Comparison of ENCODE assay signal across 9 cellular contexts in genomic region chr11:6626971-6627761, GRCh38. TPM values are rescaled to one million over a fixed set of nuclear protein-coding genes. Genes with fewer than 3 reads are reported as not detected.
DNase-seq lines count a peak whose midpoint lies in the region; ATAC-seq and TF ChIP-seq lines count a peak whose summit lies in the region.
"Had no signal": no experiment of that assay in that cellular context is flagged by ENCODE, and none has a peak within 500 bp of the region (broad histone marks: within the 10 kb centered on the region; RNA-seq: fewer than 3 reads in every experiment).

No MANE protein-coding gene starts in this region.

- POLR2A ChIA-PET in activated CD4-positive, alpha-beta T cell treated with anti-CD3 and anti-CD28 coated beads for 36 hours (lab: Charles Lee): interaction anchor here (0.6 kb wide), 1 partner anchor 38 kb away, joined by 3 read pairs; no protein-coding TSS in a partner anchor

- no peaks in the 10 kb centered on the region for H4K20me1 ChIP-seq in OCI-LY1 (ENCODE audit: insufficient read depth, low read length)

- H2AFZ ChIP-seq in OCI-LY1 (ENCODE audit: low read length): no peak overlapping the region

- no peak for DNase-seq in activated CD4-positive, alpha-beta T cell treated with anti-CD3 and anti-CD28 coated beads for 36 hours
- DNase-seq in activated CD4-positive, alpha-beta T cell treated with anti-CD3 and anti-CD28 coated beads for 1 hour: no peak
- DNase-seq in endothelial cell (ENCODE audit: low spot score) (no peak), pons (ENCODE audit: low spot score) (peak; percentile 64), cerebellar nuclear complex (lab: John Stamatoyannopoulos, UW) (no peak)

- H3F3A ChIP-seq in OCI-LY1 (ENCODE audit: insufficient read depth, low read length): no peaks in the 10 kb centered on the region

- no peaks in the 10 kb centered on the region for H3K27me3 Mint-ChIP-seq in activated CD4-positive, alpha-beta T cell treated with anti-CD3 and anti-CD28 coated beads for 36 hours
- peaks cover 16% of the 10 kb centered on the region for H3K27me3 Mint-ChIP-seq in endothelial cell (ENCODE audit: unreplicated experiment)

- no peak overlapping the region for H3K27ac ChIP-seq in OCI-LY1 (ENCODE audit: low read depth, low read length, poor library complexity, severe bottlenecking)
- H3K27ac ChIP-seq: ascending aorta had no signal

- H3K4me3 Mint-ChIP-seq in activated CD4-positive, alpha-beta T cell treated with anti-CD3 and anti-CD28 coated beads for 36 hours: no peak overlapping the region
- H3K4me3 Mint-ChIP-seq in endothelial cell (ENCODE audit: unreplicated experiment): peak overlapping the region; percentile 35

- intact Hi-C loops in activated CD4-positive, alpha-beta T cell treated with anti-CD3 and anti-CD28 coated beads for 36 hours (cut with DNase I, micrococcal nuclease): no loop called here

- H3K36me3 Mint-ChIP-seq in activated CD4-positive, alpha-beta T cell treated with anti-CD3 and anti-CD28 coated beads for 36 hours (ENCODE audit: low read depth): no peaks in the 10 kb centered on the region
- H3K36me3 Mint-ChIP-seq in endothelial cell (ENCODE audit: low read depth, unreplicated experiment): peaks cover 52% of the 10 kb centered on the region

- H3K9me3 ChIP-seq in OCI-LY1 (ENCODE audit: low read length): no peaks in the 10 kb centered on the region
- H3K9me3 ChIP-seq: ascending aorta had no signal

- no peak for TF ChIP-seq CTCF in OCI-LY1 (IDR thresholded peaks at IDR 0.05; ENCODE audit: low read length)
- no peak for TF ChIP-seq CTCF in endothelial cell (IDR thresholded peaks at IDR 0.05; ENCODE audit: unreplicated experiment)

- no peak for ATAC-seq in activated CD4-positive, alpha-beta T cell treated with anti-CD3 and anti-CD28 coated beads for 36 hours
- no peak for ATAC-seq in HG03521 (IDR thresholded peaks at IDR 0.05; ENCODE audit: unreplicated experiment)
- ATAC-seq in HG03342 (IDR thresholded peaks at IDR 0.05; ENCODE audit: unreplicated experiment): no peak

- H3K4me2 ChIP-seq in OCI-LY1 (ENCODE audit: low read length): peak overlapping the region; percentile 23; the same call in 1 of the 2 replicates

- H3K36me3 ChIP-seq in OCI-LY1 (ENCODE audit: insufficient read depth, low read length): no peaks in the 10 kb centered on the region

- peaks cover 7% of the 10 kb centered on the region; the same call in 1 of the 2 replicates for H3K27me3 ChIP-seq in OCI-LY1 (ENCODE audit: insufficient read depth, low read length)
- H3K27me3 ChIP-seq: ascending aorta had no signal

- H3K79me2 ChIP-seq in OCI-LY1 (ENCODE audit: insufficient read depth, low read length): no peaks in the 10 kb centered on the region

- H3K4me3 ChIP-seq in OCI-LY1 (ENCODE audit: low read depth, low read length, poor library complexity, severe bottlenecking): no peak overlapping the region
- H3K4me3 ChIP-seq: ascending aorta had no signal

- peaks cover 5% of the 10 kb centered on the region for H3K4me1 ChIP-seq in OCI-LY1 (ENCODE audit: insufficient read depth, low read length, severe bottlenecking)
- H3K4me1 ChIP-seq: ascending aorta had no signal

- CTCF ChIA-PET in activated CD4-positive, alpha-beta T cell treated with anti-CD3 and anti-CD28 coated beads for 36 hours (lab: Charles Lee): interaction anchor here (0.7 to 0.9 kb wide), 3 partner anchors 20 to 248 kb away, joined by 3 read pairs; no protein-coding TSS in a partner anchor

- H3K27ac Mint-ChIP-seq in activated CD4-positive, alpha-beta T cell treated with anti-CD3 and anti-CD28 coated beads for 36 hours: peak overlapping the region; percentile 63
- H3K27ac Mint-ChIP-seq in endothelial cell (ENCODE audit: unreplicated experiment): no peak overlapping the region

- peaks cover 8% of the 10 kb centered on the region for H3K4me1 Mint-ChIP-seq in activated CD4-positive, alpha-beta T cell treated with anti-CD3 and anti-CD28 coated beads for 36 hours
- H3K4me1 Mint-ChIP-seq in endothelial cell (ENCODE audit: unreplicated experiment): peaks cover 7% of the 10 kb centered on the region

- H3K9ac ChIP-seq in OCI-LY1 (ENCODE audit: low read length): no peak overlapping the region

- H3K9me3 Mint-ChIP-seq in activated CD4-positive, alpha-beta T cell treated with anti-CD3 and anti-CD28 coated beads for 36 hours (ENCODE audit: low read depth): no peaks in the 10 kb centered on the region
- H3K9me3 Mint-ChIP-seq in endothelial cell (ENCODE audit: unreplicated experiment): no peaks in the 10 kb centered on the region

- H3K9me2 ChIP-seq in OCI-LY1 (ENCODE audit: low read depth, low read length): no peaks in the 10 kb centered on the region

RNA-seq across cellular contexts. Expression of gene TPP1, which starts 7.9 kb away (rescaled TPM):
- total RNA-seq in activated CD4-positive, alpha-beta T cell treated with anti-CD3 and anti-CD28 coated beads for 36 hours: 10 to 100 TPM; 38.1 to 47.9 TPM
- 52.9 TPM for total RNA-seq in endothelial cell (ENCODE audit: unreplicated experiment)

RNA-seq across cellular contexts. Expression of gene TAF10, which starts 15.2 kb away (rescaled TPM):
- total RNA-seq in activated CD4-positive, alpha-beta T cell treated with anti-CD3 and anti-CD28 coated beads for 36 hours: 100 to 1,000 TPM; 133 to 152 TPM
- 62.2 TPM for total RNA-seq in endothelial cell (ENCODE audit: unreplicated experiment)

RNA-seq across cellular contexts. Expression of gene ILK, which starts 23.6 kb away (rescaled TPM):
- 10 to 100 TPM; 85.6 to 89.0 TPM for total RNA-seq in activated CD4-positive, alpha-beta T cell treated with anti-CD3 and anti-CD28 coated beads for 36 hours
- 183 TPM for total RNA-seq in endothelial cell (ENCODE audit: unreplicated experiment)

RNA-seq across cellular contexts. Expression of gene RRP8, which starts 23.8 kb away (rescaled TPM):
- 10 to 100 TPM; 34.4 to 35.0 TPM for total RNA-seq in activated CD4-positive, alpha-beta T cell treated with anti-CD3 and anti-CD28 coated beads for 36 hours
- 14.6 TPM for total RNA-seq in endothelial cell (ENCODE audit: unreplicated experiment)

RNA-seq across cellular contexts. Expression of gene DCHS1, which starts 28.4 kb away (rescaled TPM):
- total RNA-seq in activated CD4-positive, alpha-beta T cell treated with anti-CD3 and anti-CD28 coated beads for 36 hours: under 1 TPM; 0.78 to 0.91 TPM
- total RNA-seq in endothelial cell (ENCODE audit: unreplicated experiment): 156 TPM
